Comparison of ENCODE assay signal across 8 cellular contexts in genomic region chr2:216634317-216635148, GRCh38. TPM values are rescaled to one million over a fixed set of nuclear protein-coding genes. Genes with fewer than 3 reads are reported as not detected.
DNase-seq lines count a peak whose midpoint lies in the region; ATAC-seq and TF ChIP-seq lines count a peak whose summit lies in the region.

No MANE protein-coding gene starts in this region.

- H3K9me2 ChIP-seq in HCT116 (ENCODE audit: insufficient read depth), result no peaks in the 10 kb centered on the region

- no peak for ATAC-seq in HCT116
- no peak for ATAC-seq in GM21423 (IDR thresholded peaks at IDR 0.05; ENCODE audit: unreplicated experiment)

- no peak for TF ChIP-seq CTCF in A673 (conservative IDR thresholded peaks at IDR 0.05; ENCODE audit: low read depth, low read length)
- no peak for TF ChIP-seq CTCF in HCT116 (IDR thresholded peaks at IDR 0.05 in 2 of 3, conservative IDR thresholded peaks at IDR 0.05 in 1 of 3; ENCODE audit: borderline replicate concordance in 1 of 3, insufficient read depth in 1 of 3, low read depth in 2 of 3, low read length in 2 of 3)
- TF ChIP-seq CTCF in MCF 10A (IDR thresholded peaks at IDR 0.05; ENCODE audit: unreplicated experiment), result no peak

- no peaks in the 10 kb centered on the region for H4K20me1 ChIP-seq in HCT116 (ENCODE audit: insufficient read depth)

- H3K36me3 ChIP-seq in A673 (ENCODE audit: insufficient read depth, low read length, poor library complexity, severe bottlenecking) (peaks cover 20% of the 10 kb centered on the region), HCT116 (ENCODE audit: control insufficient read depth in 1 of 2, insufficient read depth in 2 of 2, low read length in 2 of 2) (no peaks in the 10 kb centered on the region), muscle layer of duodenum (ENCODE audit: control insufficient read depth in 1 of 2, insufficient read depth in 2 of 2, low read length in 2 of 2) (no peaks in the 10 kb centered on the region)

- TF ChIP-seq POLR2A in HCT116 (IDR thresholded peaks at IDR 0.05; ENCODE audit: borderline replicate concordance, extremely low read depth, insufficient read depth, insufficient read length), result no peak

- H2AFZ ChIP-seq in HCT116 (ENCODE audit: low read depth, low read length, poor library complexity, severe bottlenecking), result no peak overlapping the region

- no peaks in the 10 kb centered on the region for H3K27me3 ChIP-seq in A673 (replicated peaks; ENCODE audit: insufficient read depth, low read depth, low read length, poor library complexity)
- H3K27me3 ChIP-seq in HCT116 (ENCODE audit: insufficient read depth, low read length), result no peaks in the 10 kb centered on the region
- H3K27me3 ChIP-seq in muscle layer of duodenum (ENCODE audit: low read depth, low read length), result peaks cover 5% of the 10 kb centered on the region

- DNase-seq in A673 (ENCODE audit: low spot score) (peak; percentile 61), HCT116 (ENCODE audit: low read depth, low spot score) (no peak), MCF 10A (ENCODE audit: unreplicated experiment) (no peak), nucleus accumbens (lab: John Stamatoyannopoulos, UW) (no peak), NCI-H510A (lab: John Stamatoyannopoulos, UW) (no peak), HK-2 (ENCODE audit: unreplicated experiment) (no peak)

- H3K9me3 ChIP-seq in A673 (ENCODE audit: low read depth, low read length, poor library complexity, severe bottlenecking), result no peaks in the 10 kb centered on the region
- H3K9me3 ChIP-seq in HCT116 (ENCODE audit: control insufficient read depth in 1 of 2, insufficient read depth in 1 of 2, low read depth in 1 of 2, low read length in 2 of 2), result no peaks in the 10 kb centered on the region
- no peaks in the 10 kb centered on the region for H3K9me3 ChIP-seq in muscle layer of duodenum (ENCODE audit: control insufficient read depth in 1 of 2, low read length in 2 of 2)

- no peak for TF ChIP-seq RAD21 in HCT116 (IDR thresholded peaks at IDR 0.05; ENCODE audit: low read depth)

- intact Hi-C loops in A673 (cut with micrococcal nuclease; ENCODE audit: unreplicated experiment), result no loop called here
- intact Hi-C loops in HCT116 (cut with micrococcal nuclease), result no loop called here
- intact Hi-C loops in MCF 10A (cut with micrococcal nuclease), result no loop called here

- H3K27ac ChIP-seq in A673 (ENCODE audit: low read depth, low read length, poor library complexity, severe bottlenecking) (peak overlapping the region; percentile 93), HCT116 (ENCODE audit: low read depth, low read length) (peak overlapping the region; percentile 67; the same call in 1 of the 2 replicates), muscle layer of duodenum (ENCODE audit: low read length) (peak overlapping the region; percentile 76)

- H3K9ac ChIP-seq in HCT116 (ENCODE audit: low read length), result peak overlapping the region; percentile 76

- H3K4me1 ChIP-seq in A673 (ENCODE audit: insufficient read depth, low read length, poor library complexity, severe bottlenecking), result peaks cover 26% of the 10 kb centered on the region
- peaks cover 35 to 50% of the 10 kb centered on the region in 2 experiments for H3K4me1 ChIP-seq in HCT116 (ENCODE audit: control insufficient read depth in 1 of 2, insufficient read depth in 2 of 2, low read length in 2 of 2)
- peaks cover 0 to 23% of the 10 kb centered on the region in 2 donors for H3K4me1 ChIP-seq in muscle layer of duodenum (ENCODE audit: control insufficient read depth in 1 of 2, insufficient read depth in 2 of 2, low read length in 2 of 2)

- H3K4me3 ChIP-seq in A673 (ENCODE audit: low read depth, low read length, poor library complexity, severe bottlenecking) (peak overlapping the region; percentile 99), HCT116 (replicated peaks in 1 of 2; ENCODE audit: low read depth in 1 of 2, low read length in 2 of 2) (peak overlapping the region; percentile 78 to 81), muscle layer of duodenum (ENCODE audit: low read depth in 1 of 2, low read length in 2 of 2) (peak overlapping the region; percentile 65 to 70)

- BruUV-seq in A673 (replicated peaks; lab: Mats Ljungman, UMichigan) (TSS peak; percentile 63), HCT116 (replicated peaks; lab: Mats Ljungman, UMichigan) (TSS peak; percentile 65), MCF 10A (replicated peaks; lab: Mats Ljungman, UMichigan) (no TSS peak)

- peaks cover 53% of the 10 kb centered on the region for H3K27me3 Mint-ChIP-seq in MCF 10A (ENCODE audit: insufficient read depth, unreplicated experiment)

- peaks cover 15% of the 10 kb centered on the region for H3K4me1 Mint-ChIP-seq in MCF 10A (ENCODE audit: insufficient read depth, unreplicated experiment)

- H3K4me2 ChIP-seq in HCT116 (ENCODE audit: low read length), result peak overlapping the region; percentile 95

- CTCF ChIA-PET in A673 (lab: Charles Lee), result interaction anchor here (0.5 to 1.4 kb wide), 4 partner anchors 14 to 116 kb away, joined by 4 to 12 read pairs (median 4); no protein-coding TSS in a partner anchor
- CTCF ChIA-PET in HCT116 (lab: Charles Lee), result no interaction called here
- CTCF ChIA-PET in MCF 10A (lab: Yijun Ruan, JAX), result interaction anchor here (0.6 to 0.7 kb wide), 3 partner anchors 109 to 1215 kb away, joined by 3 to 4 read pairs (median 4); no protein-coding TSS in a partner anchor

- RAD21 ChIA-PET in HCT116 (lab: Charles Lee; ENCODE audit: low non-redundant PET in 1 of 2, low total read pairs in 2 of 2, uncharacterized antibody in 2 of 2, unreplicated experiment in 2 of 2), result no interaction called here

- peak overlapping the region; percentile 28 for H3K27ac Mint-ChIP-seq in MCF 10A (ENCODE audit: low read depth, unreplicated experiment)

- H3K9me3 Mint-ChIP-seq in MCF 10A (ENCODE audit: unreplicated experiment), result no peaks in the 10 kb centered on the region

- no peaks in the 10 kb centered on the region for H3K36me3 Mint-ChIP-seq in MCF 10A (ENCODE audit: insufficient read depth, unreplicated experiment)

- H3K4me3 Mint-ChIP-seq in MCF 10A (ENCODE audit: unreplicated experiment), result peak overlapping the region; percentile 73

- POLR2A ChIA-PET in A673 (lab: Charles Lee; ENCODE audit: low non-redundant PET), result no interaction called here
- POLR2A ChIA-PET in HCT116 (lab: Charles Lee), result no interaction called here
- POLR2A ChIA-PET in MCF 10A (lab: Yijun Ruan, JAX), result no interaction called here

- H3K79me2 ChIP-seq in HCT116 (ENCODE audit: insufficient read depth, low read length), result peaks cover 29% of the 10 kb centered on the region

TF ChIP-seq in HCT116, 20 proteins besides CTCF, POLR2A, EP300 and RAD21:
- TF ChIP-seq ZFX (IDR thresholded peaks at IDR 0.05), result no peak
- TF ChIP-seq REST (IDR thresholded peaks at IDR 0.05; ENCODE audit: low read depth), result no peak

RNA-seq across cellular contexts. Expression of gene IGFBP2, which starts 1.3 kb away (rescaled TPM):
- total RNA-seq in A673 (2021) (614 and 767 TPM in 2 replicates), HCT116 (2021; ENCODE audit: unreplicated experiment) (143 TPM), MCF 10A (2022) (18.3 and 32.0 TPM in 2 replicates)
- 167 and 179 TPM in 2 replicates for polyA plus RNA-seq in HCT116 (2012)
